In genomic region chr11:60844045-60844869, GRCh38 we compare ENCODE assay signal across 9 cellular contexts. TPM values are rescaled to one million over a fixed set of nuclear protein-coding genes. Genes with fewer than 3 reads are reported as not detected.
DNase-seq lines count a peak whose midpoint lies in the region; ATAC-seq, FAIRE-seq and TF ChIP-seq lines count a peak whose summit lies in the region.
"Had no signal": no experiment of that assay in that cellular context is flagged by ENCODE, and none has a peak within 500 bp of the region (broad histone marks: within the 10 kb centered on the region; RNA-seq: fewer than 3 reads in every experiment).

No MANE protein-coding gene starts in this region.

- TF ChIP-seq RAD21 in A549 (conservative IDR thresholded peaks at IDR 0.05 in 1 of 2, IDR thresholded peaks at IDR 0.05 in 1 of 2): no peak
- no peak for TF ChIP-seq RAD21 in HCT116 (IDR thresholded peaks at IDR 0.05; ENCODE audit: low read depth)

- H3K27ac ChIP-seq in A549 (peak overlapping the region in 1 of 2 experiments; percentile 94; a peak in 3 of 6 replicates), HCT116 (ENCODE audit: low read depth, low read length) (no peak overlapping the region), keratinocyte (ENCODE audit: control insufficient read depth, insufficient read depth, low read length) (peak overlapping the region; percentile 95)

- no peak for TF ChIP-seq POLR2A in A549 (IDR thresholded peaks at IDR 0.05; ENCODE audit: low read length)
- TF ChIP-seq POLR2A in HCT116 (IDR thresholded peaks at IDR 0.05; ENCODE audit: borderline replicate concordance, extremely low read depth, insufficient read depth, insufficient read length): no peak

- H3K36me3 ChIP-seq in HCT116 (ENCODE audit: control insufficient read depth in 1 of 2, insufficient read depth in 2 of 2, low read length in 2 of 2): peaks cover 13 to 41% of the 10 kb centered on the region in 2 experiments
- H3K36me3 ChIP-seq in keratinocyte (ENCODE audit: control insufficient read depth in 2 of 2, extremely low read depth in 1 of 2, insufficient read depth in 2 of 2, low read length in 2 of 2): peaks cover 15 to 30% of the 10 kb centered on the region in 2 experiments
- peaks cover 4% of the 10 kb centered on the region for H3K36me3 ChIP-seq in H7 (replicated peaks; ENCODE audit: control insufficient read depth, insufficient read depth, low read length)

- WGBS in A549 (ENCODE audit: missing lambda C conversion rate): 83% methylated on average over 10 of the region's 10 CpGs

- H3K79me2 ChIP-seq in HCT116 (ENCODE audit: insufficient read depth, low read length) (peaks cover 60% of the 10 kb centered on the region), keratinocyte (ENCODE audit: control insufficient read depth, insufficient read depth, low read length) (peaks cover 44% of the 10 kb centered on the region)

- H3K4me3 Mint-ChIP-seq in activated naive CD8-positive, alpha-beta T cell treated with anti-CD3 and anti-CD28 coated beads, Interleukin-2, amount 50 U/mL, for 24 hours: peak overlapping the region; percentile 88

- H3K9me2 ChIP-seq in HCT116 (ENCODE audit: insufficient read depth): no peaks in the 10 kb centered on the region

- intact Hi-C loops in HCT116 (cut with micrococcal nuclease): no loop called here

- H2AFZ ChIP-seq in HCT116 (ENCODE audit: low read depth, low read length, poor library complexity, severe bottlenecking) (no peak overlapping the region), keratinocyte (ENCODE audit: control insufficient read depth, low read length) (no peak overlapping the region)

- H3K9me3 ChIP-seq in A549 (no peaks in the 10 kb centered on the region), HCT116 (ENCODE audit: control insufficient read depth in 1 of 2, insufficient read depth in 1 of 2, low read depth in 1 of 2, low read length in 2 of 2) (no peaks in the 10 kb centered on the region), keratinocyte (ENCODE audit: control insufficient read depth, low read depth, low read length) (no peaks in the 10 kb centered on the region)

- dilution Hi-C loops in keratinocyte (cut with MboI; ENCODE audit: extremely low pct_ligation_motif_present, low sequenced_read_pairs): no loop called here

- H4K20me1 ChIP-seq in HCT116 (ENCODE audit: insufficient read depth) (no peaks in the 10 kb centered on the region), keratinocyte (ENCODE audit: control insufficient read depth, extremely low read depth, insufficient read depth, low read length) (peaks cover 8% of the 10 kb centered on the region)

- peaks cover 18% of the 10 kb centered on the region; the same call in 1 of the 3 replicates for H3K4me1 ChIP-seq in A549
- H3K4me1 ChIP-seq in HCT116 (ENCODE audit: control insufficient read depth in 1 of 2, insufficient read depth in 2 of 2, low read length in 2 of 2): peaks cover 13 to 23% of the 10 kb centered on the region in 2 experiments
- peaks cover 29% of the 10 kb centered on the region for H3K4me1 ChIP-seq in keratinocyte (ENCODE audit: control insufficient read depth, extremely low read depth, insufficient read depth, low read length)

- no peaks in the 10 kb centered on the region for H3K27me3 Mint-ChIP-seq in activated naive CD8-positive, alpha-beta T cell treated with anti-CD3 and anti-CD28 coated beads, Interleukin-2, amount 50 U/mL, for 24 hours

- H3K4me1 Mint-ChIP-seq in activated naive CD8-positive, alpha-beta T cell treated with anti-CD3 and anti-CD28 coated beads, Interleukin-2, amount 50 U/mL, for 24 hours: peaks cover 37% of the 10 kb centered on the region

- ATAC-seq in A549: no peak
- ATAC-seq in HCT116: no peak
- ATAC-seq in activated naive CD8-positive, alpha-beta T cell treated with anti-CD3 and anti-CD28 coated beads, Interleukin-2, amount 50 U/mL, for 24 hours: peak; percentile 21
- no peak for ATAC-seq in GM18861 (IDR thresholded peaks at IDR 0.05; ENCODE audit: unreplicated experiment)
- no peak for ATAC-seq in GM19395 (IDR thresholded peaks at IDR 0.05; ENCODE audit: unreplicated experiment)

- H3K4me2 ChIP-seq in A549 (peak overlapping the region; percentile 97), HCT116 (ENCODE audit: low read length) (peak overlapping the region; percentile 79), keratinocyte (ENCODE audit: control insufficient read depth, extremely low read depth, insufficient read depth, low read depth, low read length) (peak overlapping the region; percentile 96)

- H3K27me3 ChIP-seq in HCT116 (ENCODE audit: insufficient read depth, low read length) (no peaks in the 10 kb centered on the region), keratinocyte (ENCODE audit: control insufficient read depth, extremely low read depth, insufficient read depth, low read length) (no peaks in the 10 kb centered on the region), H7 (ENCODE audit: control insufficient read depth, insufficient read depth, low read length) (no peaks in the 10 kb centered on the region)

- H3K36me3 Mint-ChIP-seq in activated naive CD8-positive, alpha-beta T cell treated with anti-CD3 and anti-CD28 coated beads, Interleukin-2, amount 50 U/mL, for 24 hours (ENCODE audit: low read depth): peaks cover 48% of the 10 kb centered on the region

- no TSS peak for BruUV-seq in HCT116 (replicated peaks; lab: Mats Ljungman, UMichigan)

- H3K4me3 ChIP-seq in A549: peak overlapping the region; percentile 97; the same call in 1 of the 3 replicates
- H3K4me3 ChIP-seq in HCT116 (replicated peaks in 1 of 2; ENCODE audit: low read depth in 1 of 2, low read length in 2 of 2): peak overlapping the region in 1 of 2 experiments; percentile 92; a peak in 3 of 4 replicates
- peak overlapping the region; percentile 72 to 96 (median 73) for H3K4me3 ChIP-seq in keratinocyte (ENCODE audit: control insufficient read depth in 2 of 3, extremely low read depth in 1 of 3, insufficient read depth in 2 of 3, low read depth in 1 of 3, low read length in 3 of 3)
- H3K4me3 ChIP-seq in H7 (ENCODE audit: insufficient read depth, low read depth, low read length): no peak overlapping the region

- CTCF ChIA-PET in A549 (lab: Yijun Ruan, JAX): interaction anchor here (0.8 to 2.8 kb wide), 4 partner anchors 13 to 55 kb away, joined by 3 to 16 read pairs (median 4); no protein-coding TSS in a partner anchor
- CTCF ChIA-PET in HCT116 (lab: Charles Lee): interaction anchor here (1.2 to 2.0 kb wide), 2 partner anchors 43 kb away, joined by 4 to 5 read pairs; no protein-coding TSS in a partner anchor

- DNase-seq in A549 (ENCODE audit: low read depth in 1 of 2, low spot score in 1 of 2) (no peak), HCT116 (ENCODE audit: low read depth, low spot score) (no peak), keratinocyte (ENCODE audit: low read depth, low spot score) (no peak), H7 (no peak)
- DNase-seq in activated naive CD8-positive, alpha-beta T cell treated with anti-CD3 and anti-CD28 coated beads, Interleukin-2, amount 50 U/mL, for 24 hours: no peak
- DNase-seq in stimulated activated CD4-positive, alpha-beta T cell treated with anti-CD3 and anti-CD28 coated beads, Interleukin-12 subunit alpha, Interleukin-12 subunit beta, amount 100 ng/mL, for 4 hours: no peak

- no peak for TF ChIP-seq EP300 in A549 (IDR thresholded peaks at IDR 0.05)

- H3K9me3 Mint-ChIP-seq in activated naive CD8-positive, alpha-beta T cell treated with anti-CD3 and anti-CD28 coated beads, Interleukin-2, amount 50 U/mL, for 24 hours: no peaks in the 10 kb centered on the region

- FAIRE-seq in A549 (lab: Jason Lieb, UNC) (no peak), keratinocyte (lab: Jason Lieb, UNC) (no peak)

- peak overlapping the region; percentile 97 for H3K27ac Mint-ChIP-seq in activated naive CD8-positive, alpha-beta T cell treated with anti-CD3 and anti-CD28 coated beads, Interleukin-2, amount 50 U/mL, for 24 hours

- RAD21 ChIA-PET in HCT116 (lab: Charles Lee; ENCODE audit: low non-redundant PET in 1 of 2, low total read pairs in 2 of 2, uncharacterized antibody in 2 of 2, unreplicated experiment in 2 of 2): no interaction called here

- H3K9me1 ChIP-seq in keratinocyte (ENCODE audit: control insufficient read depth, extremely low read depth, insufficient read depth, low read length): no peaks in the 10 kb centered on the region

- no peak for TF ChIP-seq CTCF in A549 (IDR thresholded peaks at IDR 0.05)
- no peak for TF ChIP-seq CTCF in HCT116 (IDR thresholded peaks at IDR 0.05 in 2 of 3, conservative IDR thresholded peaks at IDR 0.05 in 1 of 3; ENCODE audit: borderline replicate concordance in 1 of 3, insufficient read depth in 1 of 3, low read depth in 2 of 3, low read length in 2 of 3)
- no peak for TF ChIP-seq CTCF in keratinocyte (optimal IDR thresholded peaks at IDR 0.05 in 1 of 3, IDR thresholded peaks at IDR 0.05 in 1 of 3, conservative IDR thresholded peaks at IDR 0.05 in 1 of 3; ENCODE audit: extremely low read depth in 1 of 3, insufficient read depth in 2 of 3, low read length in 3 of 3)

- H3K9ac ChIP-seq in HCT116 (ENCODE audit: low read length): peak overlapping the region; percentile 98
- peak overlapping the region; percentile 97 for H3K9ac ChIP-seq in keratinocyte (ENCODE audit: control insufficient read depth, extremely low read depth, insufficient read depth, low read length)

- POLR2A ChIA-PET in A549 (lab: Yijun Ruan, JAX) (no interaction called here), HCT116 (lab: Charles Lee) (no interaction called here)

RNA-seq across cellular contexts. Expression of gene CCDC86, which starts 2.3 kb away (rescaled TPM):
- polyA plus RNA-seq in A549 (2011; rRNA removed) (39.8 and 42.8 TPM in 2 replicates), A549 (2017; fragmentation: RNase III; extraction: RNeasy Plus Mini Kit Qiagen cat#74134 plus additional on column Dnase treatment) (67.5 to 74.4 TPM (median 71.1 TPM) in 3 replicates), keratinocyte (21.4 to 44.1 TPM (median 29.3 TPM) in 3 replicates)
- 61.7 and 70.0 TPM in 2 replicates for polyA plus RNA-seq in A549 (2012; cell fraction: cytosol; rRNA removed)
- polyA plus RNA-seq in A549 (2012; cell fraction: nucleus; rRNA removed): 112 and 148 TPM in 2 replicates
- 22.2 and 23.1 TPM in 2 replicates for polyA minus RNA-seq in A549 (2011; rRNA and poly(A)+ RNA removed)
- 69.6 TPM for total RNA-seq in HCT116 (2021; ENCODE audit: unreplicated experiment)
- 29.0 and 39.8 TPM in 2 replicates for polyA plus RNA-seq in HCT116 (2012)
- polyA plus RNA-seq in keratinocyte (2011; ENCODE audit: low read depth): 19.4 TPM
- 26.5 and 37.3 TPM in 2 replicates for polyA plus RNA-seq in keratinocyte (2011; cell fraction: cytosol; rRNA removed)
- 22.6 and 31.5 TPM in 2 replicates for polyA plus RNA-seq in keratinocyte (2011; cell fraction: nucleus; rRNA removed)
- 27.3 and 52.5 TPM in 2 replicates for polyA plus RNA-seq in keratinocyte (2012; ENCODE audit: low replicate concordance)
- polyA minus RNA-seq in keratinocyte: 14.2 to 21.0 TPM (median 15.8 TPM) in 3 replicates
- 24.9 TPM for polyA minus RNA-seq in keratinocyte (2011; cell fraction: cytosol; rRNA and poly(A)+ RNA removed)
- polyA minus RNA-seq in keratinocyte (2011; cell fraction: nucleus; rRNA and poly(A)+ RNA removed): 7.6 and 9.7 TPM in 2 replicates
- 17.6 and 19.4 TPM in 2 replicates for total RNA-seq in H7 (2014; rRNA removed; shearing (Covaris generic))

RNA-seq across cellular contexts. Expression of gene PTGDR2, which starts 11.5 kb away (rescaled TPM):
- polyA plus RNA-seq in A549 (2011; rRNA removed) (0.05 and 0.09 TPM in 2 replicates), A549 (2017; fragmentation: RNase III; extraction: RNeasy Plus Mini Kit Qiagen cat#74134 plus additional on column Dnase treatment) (0.07 to 0.19 TPM (median 0.16 TPM) in 3 replicates), keratinocyte (not detected in 3 replicates)
- polyA plus RNA-seq in A549 (2012; cell fraction: cytosol; rRNA removed): 0.08 TPM in 2 replicates
- 0.64 and 1.0 TPM in 2 replicates for polyA plus RNA-seq in A549 (2012; cell fraction: nucleus; rRNA removed)
- polyA minus RNA-seq in A549 (2011; rRNA and poly(A)+ RNA removed): 0.15 TPM in 1 of 2 replicates, not detected in the other
- 0.12 TPM for total RNA-seq in HCT116 (2021; ENCODE audit: unreplicated experiment)
- 0.16 and 0.22 TPM in 2 replicates for polyA plus RNA-seq in HCT116 (2012)
- polyA plus RNA-seq in keratinocyte (2011; ENCODE audit: low read depth): not detected
- polyA plus RNA-seq in keratinocyte (2011; cell fraction: cytosol; rRNA removed): 0.03 TPM in 1 of 2 replicates, not detected in the other
- polyA plus RNA-seq in keratinocyte (2011; cell fraction: nucleus; rRNA removed): 0.05 and 0.08 TPM in 2 replicates
- polyA plus RNA-seq in keratinocyte (2012; ENCODE audit: low replicate concordance): 0.11 TPM in 1 of 2 replicates, not detected in the other
- polyA minus RNA-seq in keratinocyte: not detected in 3 replicates
- not detected for polyA minus RNA-seq in keratinocyte (2011; cell fraction: cytosol; rRNA and poly(A)+ RNA removed)
- 0.11 TPM in 1 of 2 replicates, not detected in the other for polyA minus RNA-seq in keratinocyte (2011; cell fraction: nucleus; rRNA and poly(A)+ RNA removed)
- total RNA-seq in H7 (2014; rRNA removed; shearing (Covaris generic)): 0.03 and 0.44 TPM in 2 replicates
- total RNA-seq: kidney epithelial cell had no signal

RNA-seq across cellular contexts. Expression of gene ZP1, which starts 23.1 kb away (rescaled TPM):
- polyA plus RNA-seq in A549 (2011; rRNA removed) (0.06 and 0.26 TPM in 2 replicates), A549 (2017; fragmentation: RNase III; extraction: RNeasy Plus Mini Kit Qiagen cat#74134 plus additional on column Dnase treatment) (0.30 to 0.32 TPM (median 0.30 TPM) in 3 replicates), keratinocyte (not detected in 3 replicates)
- 0.07 and 0.23 TPM in 2 replicates for polyA plus RNA-seq in A549 (2012; cell fraction: cytosol; rRNA removed)
- 0.32 and 0.73 TPM in 2 replicates for polyA plus RNA-seq in A549 (2012; cell fraction: nucleus; rRNA removed)
- 0.19 TPM in 1 of 2 replicates, not detected in the other for polyA minus RNA-seq in A549 (2011; rRNA and poly(A)+ RNA removed)
- not detected for total RNA-seq in HCT116 (2021; ENCODE audit: unreplicated experiment)
- polyA plus RNA-seq in HCT116 (2012): 0.30 TPM in 1 of 2 replicates, not detected in the other
- not detected for polyA plus RNA-seq in keratinocyte (2011; ENCODE audit: low read depth)
- polyA plus RNA-seq in keratinocyte (2011; cell fraction: cytosol; rRNA removed): not detected in 2 replicates
- not detected in 2 replicates for polyA plus RNA-seq in keratinocyte (2011; cell fraction: nucleus; rRNA removed)
- polyA plus RNA-seq in keratinocyte (2012; ENCODE audit: low replicate concordance): not detected in 2 replicates
- polyA minus RNA-seq in keratinocyte: not detected in 3 replicates
- polyA minus RNA-seq in keratinocyte (2011; cell fraction: cytosol; rRNA and poly(A)+ RNA removed): not detected
- not detected in 2 replicates for polyA minus RNA-seq in keratinocyte (2011; cell fraction: nucleus; rRNA and poly(A)+ RNA removed)
- not detected in 2 replicates for total RNA-seq in H7 (2014; rRNA removed; shearing (Covaris generic))
- total RNA-seq: kidney epithelial cell had no signal

RNA-seq across cellular contexts. Expression of gene MS4A10, which starts 59.1 kb away (rescaled TPM):
- not detected in 2 replicates for polyA plus RNA-seq in A549 (2011; rRNA removed)
- not detected in 2 replicates for polyA plus RNA-seq in A549 (2012; cell fraction: cytosol; rRNA removed)
- not detected in 2 replicates for polyA plus RNA-seq in A549 (2012; cell fraction: nucleus; rRNA removed)
- not detected in 3 replicates for polyA plus RNA-seq in A549 (2017; fragmentation: RNase III; extraction: RNeasy Plus Mini Kit Qiagen cat#74134 plus additional on column Dnase treatment)
- not detected in 2 replicates for polyA minus RNA-seq in A549 (2011; rRNA and poly(A)+ RNA removed)
- not detected for total RNA-seq in HCT116 (2021; ENCODE audit: unreplicated experiment)
- not detected in 2 replicates for polyA plus RNA-seq in HCT116 (2012)
- polyA plus RNA-seq in keratinocyte: not detected in 3 replicates
- polyA plus RNA-seq in keratinocyte (2011; ENCODE audit: low read depth): not detected
- not detected in 2 replicates for polyA plus RNA-seq in keratinocyte (2011; cell fraction: cytosol; rRNA removed)
- polyA plus RNA-seq in keratinocyte (2011; cell fraction: nucleus; rRNA removed): not detected in 2 replicates
- polyA plus RNA-seq in keratinocyte (2012; ENCODE audit: low replicate concordance): not detected in 2 replicates
- polyA minus RNA-seq in keratinocyte: not detected in 3 replicates
- not detected for polyA minus RNA-seq in keratinocyte (2011; cell fraction: cytosol; rRNA and poly(A)+ RNA removed)
- not detected in 2 replicates for polyA minus RNA-seq in keratinocyte (2011; cell fraction: nucleus; rRNA and poly(A)+ RNA removed)
- not detected in 2 replicates for total RNA-seq in H7 (2014; rRNA removed; shearing (Covaris generic))
- total RNA-seq: kidney epithelial cell had no signal
